1 cellular context compared by ENCODE assay signal in the genomic region with DNA sequence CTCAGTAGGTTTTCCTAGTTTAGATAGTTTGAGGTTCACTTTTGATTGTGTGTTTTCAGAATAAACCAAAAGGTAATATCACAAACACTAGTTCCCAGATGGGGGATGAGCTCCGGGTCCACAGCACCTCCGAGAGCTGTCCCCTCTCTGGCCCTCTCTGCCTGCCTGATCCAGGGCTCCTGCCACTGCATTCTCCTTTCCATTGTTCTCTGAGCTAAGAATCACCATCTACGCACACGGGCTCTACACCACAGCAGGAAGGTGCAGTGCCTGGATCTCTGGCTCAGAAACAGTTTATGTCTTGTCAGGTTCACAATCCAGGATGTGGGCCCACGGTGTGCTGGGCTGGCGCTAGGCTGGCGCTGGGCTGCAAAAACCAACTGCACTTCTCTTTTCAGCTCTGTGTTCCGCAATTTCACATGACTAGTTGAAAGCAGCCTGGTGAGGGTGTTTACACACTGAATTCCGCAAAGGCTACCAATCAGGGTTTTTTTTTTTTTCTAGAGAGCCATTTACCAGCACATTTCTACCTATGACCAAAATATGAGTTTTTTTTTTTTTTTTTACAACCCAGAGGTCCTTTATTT.
TF ChIP-seq lines count a peak whose summit lies in the region.

No MANE protein-coding gene starts in this region.

TF ChIP-seq in SK-N-SH treated with all-trans-retinoic acid at 6 μM for 48 hours, 23 proteins besides CTCF, POLR2A, EP300 and RAD21 (continued from another document):
- TF ChIP-seq, protein P1, sequence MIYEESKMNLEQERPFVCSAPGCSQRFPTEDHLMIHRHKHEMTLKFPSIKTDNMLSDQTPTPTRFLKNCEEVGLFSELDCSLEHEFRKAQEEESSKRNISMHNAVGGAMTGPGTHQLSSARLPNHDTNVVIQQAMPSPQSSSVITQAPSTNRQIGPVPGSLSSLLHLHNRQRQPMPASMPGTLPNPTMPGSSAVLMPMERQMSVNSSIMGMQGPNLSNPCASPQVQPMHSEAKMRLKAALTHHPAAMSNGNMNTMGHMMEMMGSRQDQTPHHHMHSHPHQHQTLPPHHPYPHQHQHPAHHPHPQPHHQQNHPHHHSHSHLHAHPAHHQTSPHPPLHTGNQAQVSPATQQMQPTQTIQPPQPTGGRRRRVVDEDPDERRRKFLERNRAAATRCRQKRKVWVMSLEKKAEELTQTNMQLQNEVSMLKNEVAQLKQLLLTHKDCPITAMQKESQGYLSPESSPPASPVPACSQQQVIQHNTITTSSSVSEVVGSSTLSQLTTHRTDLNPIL (CRISPR knock-in tag; IDR thresholded peaks at IDR 0.05; ENCODE audit: low read depth), result no peak
- no peak for TF ChIP-seq ZFP3 (CRISPR knock-in tag; IDR thresholded peaks at IDR 0.05)
- TF ChIP-seq OSR1 (CRISPR knock-in tag; IDR thresholded peaks at IDR 0.05), result no peak
- TF ChIP-seq, protein P2, sequence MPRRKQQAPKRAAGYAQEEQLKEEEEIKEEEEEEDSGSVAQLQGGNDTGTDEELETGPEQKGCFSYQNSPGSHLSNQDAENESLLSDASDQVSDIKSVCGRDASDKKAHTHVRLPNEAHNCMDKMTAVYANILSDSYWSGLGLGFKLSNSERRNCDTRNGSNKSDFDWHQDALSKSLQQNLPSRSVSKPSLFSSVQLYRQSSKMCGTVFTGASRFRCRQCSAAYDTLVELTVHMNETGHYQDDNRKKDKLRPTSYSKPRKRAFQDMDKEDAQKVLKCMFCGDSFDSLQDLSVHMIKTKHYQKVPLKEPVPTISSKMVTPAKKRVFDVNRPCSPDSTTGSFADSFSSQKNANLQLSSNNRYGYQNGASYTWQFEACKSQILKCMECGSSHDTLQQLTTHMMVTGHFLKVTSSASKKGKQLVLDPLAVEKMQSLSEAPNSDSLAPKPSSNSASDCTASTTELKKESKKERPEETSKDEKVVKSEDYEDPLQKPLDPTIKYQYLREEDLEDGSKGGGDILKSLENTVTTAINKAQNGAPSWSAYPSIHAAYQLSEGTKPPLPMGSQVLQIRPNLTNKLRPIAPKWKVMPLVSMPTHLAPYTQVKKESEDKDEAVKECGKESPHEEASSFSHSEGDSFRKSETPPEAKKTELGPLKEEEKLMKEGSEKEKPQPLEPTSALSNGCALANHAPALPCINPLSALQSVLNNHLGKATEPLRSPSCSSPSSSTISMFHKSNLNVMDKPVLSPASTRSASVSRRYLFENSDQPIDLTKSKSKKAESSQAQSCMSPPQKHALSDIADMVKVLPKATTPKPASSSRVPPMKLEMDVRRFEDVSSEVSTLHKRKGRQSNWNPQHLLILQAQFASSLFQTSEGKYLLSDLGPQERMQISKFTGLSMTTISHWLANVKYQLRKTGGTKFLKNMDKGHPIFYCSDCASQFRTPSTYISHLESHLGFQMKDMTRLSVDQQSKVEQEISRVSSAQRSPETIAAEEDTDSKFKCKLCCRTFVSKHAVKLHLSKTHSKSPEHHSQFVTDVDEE (CRISPR knock-in tag; IDR thresholded peaks at IDR 0.05), result no peak
- TF ChIP-seq ZFP30 (CRISPR knock-in tag; IDR thresholded peaks at IDR 0.05), result no peak
- no peak for TF ChIP-seq GLIS3 (CRISPR knock-in tag; IDR thresholded peaks at IDR 0.05)
- TF ChIP-seq ARNTL (CRISPR knock-in tag; IDR thresholded peaks at IDR 0.05; ENCODE audit: borderline replicate concordance, low read depth), result no peak
- TF ChIP-seq RARB (CRISPR knock-in tag; IDR thresholded peaks at IDR 0.05), result no peak
- TF ChIP-seq, protein P3, sequence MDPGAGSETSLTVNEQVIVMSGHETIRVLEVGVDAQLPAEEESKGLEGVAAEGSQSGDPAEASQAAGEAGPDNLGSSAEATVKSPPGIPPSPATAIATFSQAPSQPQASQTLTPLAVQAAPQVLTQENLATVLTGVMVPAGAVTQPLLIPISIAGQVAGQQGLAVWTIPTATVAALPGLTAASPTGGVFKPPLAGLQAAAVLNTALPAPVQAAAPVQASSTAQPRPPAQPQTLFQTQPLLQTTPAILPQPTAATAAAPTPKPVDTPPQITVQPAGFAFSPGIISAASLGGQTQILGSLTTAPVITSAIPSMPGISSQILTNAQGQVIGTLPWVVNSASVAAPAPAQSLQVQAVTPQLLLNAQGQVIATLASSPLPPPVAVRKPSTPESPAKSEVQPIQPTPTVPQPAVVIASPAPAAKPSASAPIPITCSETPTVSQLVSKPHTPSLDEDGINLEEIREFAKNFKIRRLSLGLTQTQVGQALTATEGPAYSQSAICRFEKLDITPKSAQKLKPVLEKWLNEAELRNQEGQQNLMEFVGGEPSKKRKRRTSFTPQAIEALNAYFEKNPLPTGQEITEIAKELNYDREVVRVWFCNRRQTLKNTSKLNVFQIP (CRISPR knock-in tag; IDR thresholded peaks at IDR 0.05; ENCODE audit: borderline replicate concordance, low read depth), result no peak
